Comparison of ENCODE assay signal across 29 cellular contexts in the genomic region with DNA sequence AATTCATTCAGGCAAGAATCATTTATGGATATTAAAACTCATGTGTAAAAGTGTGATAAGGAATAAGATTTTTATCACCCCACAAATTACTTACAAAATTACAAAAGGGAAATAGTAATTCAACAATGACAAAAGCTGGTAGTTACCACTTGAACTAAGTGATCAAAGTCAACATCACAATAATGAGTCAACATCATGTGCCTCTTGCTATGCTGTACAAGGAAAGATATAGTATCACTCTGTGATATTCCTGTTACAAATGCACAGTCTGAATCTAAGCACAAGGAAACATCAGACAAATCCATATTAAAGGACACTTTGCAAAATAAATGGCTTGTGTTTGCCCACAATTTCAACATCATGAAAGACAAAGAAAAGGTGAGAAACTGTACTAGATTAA.
"Had no signal": no experiment of that assay in that cellular context is flagged by ENCODE, and none has a peak within 500 bp of the region (broad histone marks: within the 10 kb centered on the region; RNA-seq: fewer than 3 reads in every experiment).

No MANE protein-coding gene starts in this region.

- H3K9me3 ChIP-seq: esophagus squamous epithelium, gastrocnemius medialis, psoas muscle, suprapubic skin, tibial nerve had no signal

- H2AFZ ChIP-seq: parathyroid adenoma had no signal

- H3K9me3 Mint-ChIP-seq: activated T-cell treated with anti-CD3 and anti-CD28 coated beads, Interleukin-2, amount 50 U/mL, for 4 hours had no signal

- H3K4me2 ChIP-seq: smooth muscle cell had no signal

- ATAC-seq: activated T-cell treated with anti-CD3 and anti-CD28 coated beads, Interleukin-2, amount 50 U/mL, for 4 hours; activated T-helper 17 cell treated with anti-CD3 and anti-CD28 coated beads, Interleukin-2, amount 50 U/mL, for 72 hours; gastrocnemius medialis; naive thymus-derived CD4-positive, alpha-beta T cell; psoas muscle had no signal

- H3K27me3 ChIP-seq: esophagus squamous epithelium, gastrocnemius medialis, right atrium auricular region, suprapubic skin, tibial nerve had no signal

- H3K27ac Mint-ChIP-seq: activated CD4-positive, alpha-beta memory T cell treated with anti-CD3 and anti-CD28 coated beads, Interleukin-2, amount 10 ng/mL, durations not matched to agents 7 days and 5 days; activated CD4-positive, alpha-beta T cell treated with anti-CD3 and anti-CD28 coated beads, Interleukin-2, amount 10 ng/mL, durations not matched to agents 7 days and 5 days; activated T-helper 17 cell treated with anti-CD3 and anti-CD28 coated beads, Interleukin-2, amount 50 U/mL, for 72 hours; naive thymus-derived CD4-positive, alpha-beta T cell had no signal

- H3K4me3 Mint-ChIP-seq: activated CD4-positive, alpha-beta memory T cell treated with anti-CD3 and anti-CD28 coated beads, Interleukin-2, amount 10 ng/mL, durations not matched to agents 7 days and 5 days; activated CD4-positive, alpha-beta T cell treated with anti-CD3 and anti-CD28 coated beads, Interleukin-2, amount 10 ng/mL, durations not matched to agents 7 days and 5 days; activated T-cell treated with anti-CD3 and anti-CD28 coated beads, Interleukin-2, amount 50 U/mL, for 4 hours; activated T-helper 17 cell treated with anti-CD3 and anti-CD28 coated beads, Interleukin-2, amount 50 U/mL, for 72 hours; naive thymus-derived CD4-positive, alpha-beta T cell had no signal

- DNase-seq: activated CD4-positive, alpha-beta memory T cell treated with anti-CD3 and anti-CD28 coated beads, Interleukin-2, amount 10 ng/mL, durations not matched to agents 7 days and 5 days; activated CD4-positive, alpha-beta T cell treated with anti-CD3 and anti-CD28 coated beads for 1 hour; activated CD4-positive, alpha-beta T cell treated with anti-CD3 and anti-CD28 coated beads, Interleukin-2, amount 10 ng/mL, durations not matched to agents 7 days and 5 days; activated gamma-delta T cell treated with Interleukin-2 at 50 U/mL for 16 hours; activated naive CD4-positive, alpha-beta T cell treated with anti-CD3 and anti-CD28 coated beads, Interleukin-2, amount 50 U/mL, for 16 hours; activated T-cell treated with anti-CD3 and anti-CD28 coated beads, Interleukin-2, amount 50 U/mL, for 4 hours; amygdala; central memory CD4-positive, alpha-beta T cell; dermis blood vessel endothelial cell; effector CD4-positive, alpha-beta T cell; esophagus squamous epithelium; gastrocnemius medialis; hippocampal formation; kidney; midbrain; naive thymus-derived CD4-positive, alpha-beta T cell; nucleus accumbens; psoas muscle; stimulated activated CD4-positive, alpha-beta T cell treated with anti-CD3 and anti-CD28 coated beads, Interleukin-15, amount 100 ng/mL, for 24 hours; stimulated activated CD4-positive, alpha-beta T cell treated with anti-CD3 and anti-CD28 coated beads, Interleukin-2, amount 100 ng/mL, for 24 hours; stimulated activated naive CD4-positive, alpha-beta T cell; T-helper 2 cell had no signal

- H3K4me3 ChIP-seq: esophagus squamous epithelium, gastrocnemius medialis, psoas muscle, right atrium auricular region, smooth muscle cell, suprapubic skin, tibial nerve had no signal

- H3K27ac ChIP-seq: epithelial cell of prostate, esophagus squamous epithelium, gastrocnemius medialis, parathyroid adenoma, psoas muscle, right atrium auricular region, suprapubic skin, tibial nerve had no signal

- H3K36me3 ChIP-seq: esophagus squamous epithelium, gastrocnemius medialis, right atrium auricular region, suprapubic skin, tibial nerve had no signal

- H3K9ac ChIP-seq: parathyroid adenoma had no signal

- H3K4me1 ChIP-seq: esophagus squamous epithelium, parathyroid adenoma had no signal

- H3K79me2 ChIP-seq: parathyroid adenoma had no signal
